In the genomic region with DNA sequence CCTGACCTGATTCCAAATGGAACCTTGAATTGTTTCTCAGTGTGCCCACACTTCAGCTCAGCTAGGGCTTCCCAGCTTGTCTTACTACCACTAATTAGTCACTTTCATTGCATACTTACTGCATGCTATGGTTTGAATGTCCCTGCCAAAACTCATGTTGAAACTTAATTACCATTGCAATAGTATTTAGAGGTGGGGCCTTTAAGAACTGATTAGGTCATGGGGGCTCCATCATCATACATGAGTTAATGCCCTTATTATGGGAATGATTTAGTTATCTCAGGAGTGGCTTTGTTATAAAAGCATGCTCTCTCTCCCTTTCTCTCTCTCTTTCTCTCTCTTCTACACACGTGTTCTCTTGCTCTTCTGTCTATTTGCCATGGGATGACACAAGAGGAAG, we compare ENCODE assay signal across 14 cellular contexts.
DNase-seq lines count a peak whose midpoint lies in the region; ATAC-seq and TF ChIP-seq lines count a peak whose summit lies in the region.
"Had no signal": no experiment of that assay in that cellular context is flagged by ENCODE, and none has a peak within 500 bp of the region (broad histone marks: within the 10 kb centered on the region; RNA-seq: fewer than 3 reads in every experiment).

No MANE protein-coding gene starts in this region.

- H3K36me3 ChIP-seq in GM23248 (ENCODE audit: low read depth) (no peaks in the 10 kb centered on the region), OCI-LY3 (replicated peaks; ENCODE audit: low read depth, low read length) (no peaks in the 10 kb centered on the region)

- H3K9me3 ChIP-seq in GM23248 (ENCODE audit: low read depth) (no peaks in the 10 kb centered on the region), OCI-LY3 (ENCODE audit: insufficient read depth, low read length) (no peaks in the 10 kb centered on the region)

- no peak overlapping the region for H2AFZ ChIP-seq in GM23248
- 0 out of 2 replicates have a peak overlapping the region, but pooled peaks have one; percentile 4 for H2AFZ ChIP-seq in OCI-LY3 (ENCODE audit: low read depth, low read length)

- H3K79me2 ChIP-seq in GM23248 (ENCODE audit: insufficient read depth) (no peaks in the 10 kb centered on the region), OCI-LY3 (ENCODE audit: low read length) (no peaks in the 10 kb centered on the region)

- 24 to 35% methylated on average over 1 of the region's 1 CpG for WGBS in GM23248 (ENCODE audit: low coverage in 1 of 2, low lambda C conversion rate in 2 of 2, missing lambda C conversion rate in 2 of 2), 2 experiments

- H3K27me3 ChIP-seq in GM23248 (replicated peaks; ENCODE audit: insufficient read depth): no peaks in the 10 kb centered on the region; the same call in 1 of the 2 replicates
- H3K27me3 ChIP-seq in OCI-LY3 (ENCODE audit: low read depth, low read length): peaks cover 3% of the 10 kb centered on the region; the same call in 1 of the 2 replicates
- no peaks in the 10 kb centered on the region for H3K27me3 ChIP-seq in foreskin keratinocyte

- H3K9me2 ChIP-seq in GM23248 (ENCODE audit: insufficient read depth): no peaks in the 10 kb centered on the region

- peaks cover 7% of the 10 kb centered on the region for H3K4me1 ChIP-seq in GM23248 (ENCODE audit: insufficient read depth)
- peaks cover 25% of the 10 kb centered on the region for H3K4me1 ChIP-seq in OCI-LY3 (ENCODE audit: low read length)
- no peaks in the 10 kb centered on the region for H3K4me1 ChIP-seq in foreskin keratinocyte

- H3F3A ChIP-seq in GM23248 (ENCODE audit: insufficient read depth): peaks cover 6% of the 10 kb centered on the region; the same call in 1 of the 2 replicates

- no peak overlapping the region for H3K27ac ChIP-seq in GM23248
- no peak overlapping the region for H3K27ac ChIP-seq in OCI-LY3 (ENCODE audit: low read length)
- no peak overlapping the region for H3K27ac ChIP-seq in epithelial cell of prostate
- no peak overlapping the region for H3K27ac ChIP-seq in foreskin keratinocyte

- no peak overlapping the region for H3K4me2 ChIP-seq in GM23248 (ENCODE audit: unreplicated experiment)
- H3K4me2 ChIP-seq in OCI-LY3 (ENCODE audit: low read length): no peak overlapping the region

- no peaks in the 10 kb centered on the region for H4K20me1 ChIP-seq in GM23248 (ENCODE audit: insufficient read depth)
- no peaks in the 10 kb centered on the region for H4K20me1 ChIP-seq in OCI-LY3 (ENCODE audit: insufficient read depth, low read length)

- TF ChIP-seq CTCF in OCI-LY3 (IDR thresholded peaks at IDR 0.05; ENCODE audit: low read depth, low read length): no peak
- no peak for TF ChIP-seq CTCF in foreskin keratinocyte (conservative IDR thresholded peaks at IDR 0.05)

- DNase-seq in GM23248 (peak; percentile 44), epithelial cell of prostate (ENCODE audit: low read depth, low spot score) (peak; percentile 73), foreskin keratinocyte (peak; percentile 48 to 66), DMS114 treated with DMSO at 0.1 percent for 48 hours (lab: John Stamatoyannopoulos, UW; ENCODE audit: unreplicated experiment) (no peak), NCI-H1092 treated with DMSO at 0.1 percent for 48 hours (lab: John Stamatoyannopoulos, UW) (no peak), Right ventricle myocardium superior (no peak)
- DNase-seq: C1 segment of cervical spinal cord; Calu3; CD4-positive, alpha-beta T cell; DMS 273 treated with DMSO at 0.1 percent for 48 hours; DMS79; GOT3; H9 had no signal

- no peak for ATAC-seq in foreskin keratinocyte
- no peak for ATAC-seq in Right ventricle myocardium superior (ENCODE audit: poor library complexity)

- in situ Hi-C loops in GM23248 (cut with MboI): no loop called here

- no peak overlapping the region for H3K9ac ChIP-seq in GM23248
- H3K9ac ChIP-seq in OCI-LY3 (ENCODE audit: low read length): no peak overlapping the region

- H3K4me3 ChIP-seq in GM23248 (no peak overlapping the region), OCI-LY3 (ENCODE audit: low read length) (no peak overlapping the region)

- intact Hi-C loops in Right ventricle myocardium superior (cut with DNase I): no loop called here

Comparison
In these comparisons a context has a peak if more than half of its experiments do, and no peak if none do; other contexts are left out.
1. DNase-seq: peak in GM23248 (single experiment), epithelial cell of prostate (single experiment) and foreskin keratinocyte (2 of 2); none in DMS114 treated with DMSO at 0.1 percent for 48 hours (single experiment), NCI-H1092 treated with DMSO at 0.1 percent for 48 hours (single experiment) and Right ventricle myocardium superior (single experiment).